29 cellular contexts compared by ENCODE assay signal in genomic region chr2:40225670-40226069, GRCh38.
DNase-seq lines count a peak whose midpoint lies in the region; ATAC-seq and TF ChIP-seq lines count a peak whose summit lies in the region.
"Had no signal": no experiment of that assay in that cellular context is flagged by ENCODE, and none has a peak within 500 bp of the region (broad histone marks: within the 10 kb centered on the region; RNA-seq: fewer than 3 reads in every experiment).

No MANE protein-coding gene starts in this region.

- no peak overlapping the region for H3K4me3 Mint-ChIP-seq in H9
- H3K4me3 Mint-ChIP-seq: activated naive CD8-positive, alpha-beta T cell treated with anti-CD3 and anti-CD28 coated beads, Interleukin-2, amount 50 U/mL, for 24 hours; activated T-cell treated with anti-CD3 and anti-CD28 coated beads, Interleukin-2, amount 50 U/mL, for 72 hours; neural crest cell; T-helper 17 cell had no signal

- no peaks in the 10 kb centered on the region for H3K23me2 ChIP-seq in H9 (ENCODE audit: insufficient read length, low read depth, low read length, poor library complexity, severe bottlenecking)

- H3K79me2 ChIP-seq in H9 (ENCODE audit: insufficient read depth, low read length): no peaks in the 10 kb centered on the region

- intact Hi-C loops in heart right ventricle (cut with DNase I) (no loop called here), posterior cingulate gyrus (cut with DNase I) (no loop called here), sciatic nerve (cut with DNase I) (no loop called here)

- TF ChIP-seq CTCF in H9 (conservative IDR thresholded peaks at IDR 0.05) (no peak), heart right ventricle (IDR thresholded peaks at IDR 0.05) (no peak), retinal pigment epithelial cell (conservative IDR thresholded peaks at IDR 0.05; ENCODE audit: low read depth, low read length) (no peak)

- no peaks in the 10 kb centered on the region for H3K79me1 ChIP-seq in H9 (ENCODE audit: insufficient read depth, low read depth, low read length, poor library complexity, severe bottlenecking)

- no peak overlapping the region for H3K18ac ChIP-seq in H9 (ENCODE audit: insufficient read length, low read depth, low read length)

- H2BK120ac ChIP-seq in H9 (ENCODE audit: low read depth, low read length, poor library complexity, severe bottlenecking): no peak overlapping the region

- H4K20me1 ChIP-seq in H9 (ENCODE audit: control insufficient read depth, insufficient read depth, insufficient read length): no peaks in the 10 kb centered on the region
- H4K20me1 ChIP-seq: BLaER1 had no signal

- no peaks in the 10 kb centered on the region; a peak in 2 of 7 replicates for H3K36me3 Mint-ChIP-seq in H9 (ENCODE audit: insufficient read depth in 1 of 3, low read depth in 3 of 3)

- peak overlapping the region; percentile 6 for H3T11ph ChIP-seq in H9 (ENCODE audit: low read length)

- H2BK12ac ChIP-seq in H9 (ENCODE audit: insufficient read length, low read depth, low read length): no peak overlapping the region

- H3K27me3 ChIP-seq in H9 (ENCODE audit: insufficient read depth, low read length) (no peaks in the 10 kb centered on the region), heart right ventricle (no peaks in the 10 kb centered on the region)
- H3K27me3 ChIP-seq: BLaER1, esophagus squamous epithelium, ovary, right lobe of liver, transverse colon had no signal

- WGBS in H9 (ENCODE audit: extremely low coverage, insufficient read length, low lambda C conversion rate): no CpG with 5 or more reads among the region's 1 CpG
- 7 to 16% methylated on average over 1 of the region's 1 CpG for WGBS in heart right ventricle, 2 donors

- H3K4me2 ChIP-seq in H9 (ENCODE audit: insufficient read depth, insufficient read length, low read length): no peak overlapping the region
- H3K4me2 ChIP-seq: BLaER1, PC-9 had no signal

- H4K8ac ChIP-seq in H9 (replicated peaks; ENCODE audit: insufficient read length, low read depth, low read length): no peak overlapping the region

- no peak overlapping the region for H2BK5ac ChIP-seq in H9 (ENCODE audit: insufficient read length, low read length)

- H3K14ac ChIP-seq in H9 (ENCODE audit: insufficient read depth, low read length): no peak overlapping the region

- H2BK15ac ChIP-seq in H9 (ENCODE audit: low read depth, low read length): no peak overlapping the region

- H3K4me3 ChIP-seq in heart right ventricle (no peak overlapping the region), retinal pigment epithelial cell (ENCODE audit: low read length) (no peak overlapping the region)
- H3K4me3 ChIP-seq: BLaER1, esophagus squamous epithelium, ovary, PC-9, right lobe of liver, transverse colon had no signal

- H3K4me1 ChIP-seq in H9 (ENCODE audit: insufficient read depth, low read length) (peaks cover 9% of the 10 kb centered on the region), heart right ventricle (peaks cover 6 to 72% (median 40%) of the 10 kb centered on the region in 9 donors)
- H3K4me1 ChIP-seq: BLaER1, right lobe of liver had no signal

- no peak overlapping the region for H4K5ac ChIP-seq in H9 (ENCODE audit: insufficient read length, low read depth, low read length)

- no peaks in the 10 kb centered on the region for H3K9me3 ChIP-seq in H9 (ENCODE audit: control insufficient read depth, low read depth, low read length)
- H3K9me3 ChIP-seq in heart right ventricle: peaks cover 0 to 14% (median 0%) of the 10 kb centered on the region in 11 donors
- H3K9me3 ChIP-seq: esophagus squamous epithelium, ovary, right lobe of liver, transverse colon had no signal

- H2BK20ac ChIP-seq in H9 (ENCODE audit: low read depth, low read length, poor library complexity, severe bottlenecking): no peak overlapping the region

- H2AK5ac ChIP-seq in H9 (ENCODE audit: insufficient read length, low read length): no peak overlapping the region

- H3K27me3 Mint-ChIP-seq in H9 (ENCODE audit: low read depth): no peaks in the 10 kb centered on the region
- H3K27me3 Mint-ChIP-seq: activated naive CD8-positive, alpha-beta T cell treated with anti-CD3 and anti-CD28 coated beads, Interleukin-2, amount 50 U/mL, for 24 hours; T-helper 17 cell had no signal

- no peak overlapping the region for H3K4ac ChIP-seq in H9 (ENCODE audit: low read depth, low read length)

- no peak overlapping the region for H2AFZ ChIP-seq in H9 (ENCODE audit: low read length)
- H2AFZ ChIP-seq: PC-9 had no signal

- H3K23ac ChIP-seq in H9 (ENCODE audit: insufficient read length, low read depth, low read length): no peak overlapping the region

- no peak overlapping the region for H4K91ac ChIP-seq in H9 (ENCODE audit: insufficient read length, low read depth, low read length)

- H3K9me3 Mint-ChIP-seq in H9: peaks cover 7 to 15% of the 10 kb centered on the region in 2 experiments; a peak in 4 of 5 replicates
- H3K9me3 Mint-ChIP-seq: activated naive CD8-positive, alpha-beta T cell treated with anti-CD3 and anti-CD28 coated beads, Interleukin-2, amount 50 U/mL, for 24 hours had no signal

- no peak overlapping the region for H3K27ac ChIP-seq in H9 (ENCODE audit: insufficient read length, low read depth, low read length)
- peak overlapping the region in 4 of 10 donors; percentile 21 to 51 (median 42) for H3K27ac ChIP-seq in heart right ventricle
- H3K27ac ChIP-seq: BLaER1, esophagus squamous epithelium, ovary, PC-9, right lobe of liver had no signal

- H3K36me3 ChIP-seq in heart right ventricle: no peaks in the 10 kb centered on the region
- H3K36me3 ChIP-seq: BLaER1, esophagus squamous epithelium, ovary, right lobe of liver, transverse colon had no signal

- no peak overlapping the region; a peak in 1 of 7 replicates for H3K27ac Mint-ChIP-seq in H9
- H3K27ac Mint-ChIP-seq: activated naive CD8-positive, alpha-beta T cell treated with anti-CD3 and anti-CD28 coated beads, Interleukin-2, amount 50 U/mL, for 24 hours; activated T-cell treated with anti-CD3 and anti-CD28 coated beads, Interleukin-2, amount 50 U/mL, for 72 hours; T-helper 17 cell had no signal

- no peak overlapping the region for H3K9ac ChIP-seq in H9 (ENCODE audit: extremely low read depth, insufficient read length, low read length)
- H3K9ac ChIP-seq: BLaER1 had no signal

- ATAC-seq in heart right ventricle (peak; percentile 29 to 85 (median 58)), sciatic nerve (no peak)
- ATAC-seq: activated naive CD8-positive, alpha-beta T cell treated with anti-CD3 and anti-CD28 coated beads, Interleukin-2, amount 50 U/mL, for 24 hours; activated T-cell treated with anti-CD3 and anti-CD28 coated beads, Interleukin-2, amount 50 U/mL, for 72 hours; HepG2; right lobe of liver; T-helper 17 cell had no signal

- DNase-seq in H9 (no peak), NCI-H82 treated with DMSO at 0.1 percent for 48 hours (lab: John Stamatoyannopoulos, UW; ENCODE audit: unreplicated experiment) (peak; percentile 49), heart right ventricle (no peak), retinal pigment epithelial cell (ENCODE audit: low read depth) (peak; percentile 14), NCI-H1105 (lab: John Stamatoyannopoulos, UW) (no peak), posterior cingulate gyrus (no peak), sciatic nerve (ENCODE audit: low spot score) (no peak), amniotic stem cell (lab: John Stamatoyannopoulos, UW) (no peak)
- DNase-seq: activated CD4-positive, alpha-beta T cell treated with anti-CD3 and anti-CD28 coated beads, Interleukin-2, amount 50 U/mL, for 48 hours; activated naive CD8-positive, alpha-beta T cell treated with anti-CD3 and anti-CD28 coated beads, Interleukin-2, amount 50 U/mL, for 24 hours; activated T-cell treated with anti-CD3 and anti-CD28 coated beads, Interleukin-2, amount 50 U/mL, for 72 hours; cerebellar nuclear complex; esophagus squamous epithelium; foreskin melanocyte; HCEC 1CT; Karpas-422; NCI-H1417 treated with DMSO at 0.1 percent for 48 hours; NCI-H2171; NCI-H524; ovary; PC-9; right lobe of liver; SHP77; stimulated activated CD4-positive, alpha-beta T cell treated with anti-CD3 and anti-CD28 coated beads, Interleukin-4, amount 100 ng/mL, for 24 hours; T-helper 17 cell; transverse colon had no signal

- no peak overlapping the region for H3K56ac ChIP-seq in H9 (ENCODE audit: insufficient read length, low read depth, low read length)

- peaks cover 27% of the 10 kb centered on the region in 2 experiments for H3K4me1 Mint-ChIP-seq in H9
- H3K4me1 Mint-ChIP-seq: activated naive CD8-positive, alpha-beta T cell treated with anti-CD3 and anti-CD28 coated beads, Interleukin-2, amount 50 U/mL, for 24 hours; T-helper 17 cell had no signal

Comparison
In these comparisons a context has a peak if more than half of its experiments do, and no peak if none do; other contexts are left out.
1. DNase-seq: peak in NCI-H82 treated with DMSO at 0.1 percent for 48 hours (single experiment) and retinal pigment epithelial cell (single experiment); none in H9 (single experiment), heart right ventricle (0 of 2), NCI-H1105 (single experiment), posterior cingulate gyrus (0 of 10), sciatic nerve (single experiment) and amniotic stem cell (single experiment).